In genomic region chr15:87365221-87365620, GRCh38 we compare ENCODE assay signal across 20 cellular contexts.
DNase-seq lines count a peak whose midpoint lies in the region; ATAC-seq and TF ChIP-seq lines count a peak whose summit lies in the region.
"Had no signal": no experiment of that assay in that cellular context is flagged by ENCODE, and none has a peak within 500 bp of the region (broad histone marks: within the 10 kb centered on the region; RNA-seq: fewer than 3 reads in every experiment).

No MANE protein-coding gene starts in this region.

- H3K27ac ChIP-seq in stomach = no peak overlapping the region
- H3K27ac ChIP-seq: coronary artery, esophagus muscularis mucosa, suprapubic skin had no signal

- H3K9me3 Mint-ChIP-seq in HFFc6 (peaks cover 6% of the 10 kb centered on the region; the same call in 1 of the 2 replicates), natural killer cell (peaks cover 3 to 11% of the 10 kb centered on the region in 2 donors)
- H3K9me3 Mint-ChIP-seq: activated naive CD4-positive, alpha-beta T cell treated with anti-CD3 and anti-CD28 coated beads, Interleukin-2, amount 50 U/mL, for 24 hours had no signal

- no peak for ATAC-seq in natural killer cell
- ATAC-seq: T-cell had no signal

- peaks cover 0 to 15% (median 5%) of the 10 kb centered on the region in 4 donors for H3K9me3 ChIP-seq in stomach
- H3K9me3 ChIP-seq: esophagus muscularis mucosa, suprapubic skin had no signal

- no peaks in the 10 kb centered on the region for H3K4me1 ChIP-seq in stomach
- H3K4me1 ChIP-seq: esophagus muscularis mucosa, suprapubic skin had no signal

- H3K27me3 ChIP-seq in stomach = no peaks in the 10 kb centered on the region
- H3K27me3 ChIP-seq: esophagus muscularis mucosa, suprapubic skin had no signal

- TF ChIP-seq POLR2A in stomach (IDR thresholded peaks at IDR 0.05) = no peak

- no peak for TF ChIP-seq EP300 in stomach (IDR thresholded peaks at IDR 0.05)

- H3K4me3 ChIP-seq in stomach = no peak overlapping the region
- H3K4me3 ChIP-seq: coronary artery, esophagus muscularis mucosa, suprapubic skin had no signal

- H3K36me3 Mint-ChIP-seq in HFFc6 (ENCODE audit: low read depth) = peaks cover 10% of the 10 kb centered on the region
- no peaks in the 10 kb centered on the region for H3K36me3 Mint-ChIP-seq in natural killer cell
- H3K36me3 Mint-ChIP-seq: activated naive CD4-positive, alpha-beta T cell treated with anti-CD3 and anti-CD28 coated beads, Interleukin-2, amount 50 U/mL, for 24 hours; mesothelial cell of epicardium; T-cell had no signal

- DNase-seq in ACHN (peak; percentile 58), HFFc6 (peak; percentile 74), astrocyte of the hippocampus (ENCODE audit: low read depth, low spot score) (peak; percentile 78), hepatic stellate cell (ENCODE audit: low spot score) (peak; percentile 11), NCI-H345 treated with DMSO at 0.1 percent for 48 hours (lab: John Stamatoyannopoulos, UW; ENCODE audit: unreplicated experiment) (no peak), stomach (no peak), NCI-H1092 treated with DMSO at 0.1 percent for 48 hours (lab: John Stamatoyannopoulos, UW) (no peak), natural killer cell (no peak)
- DNase-seq: activated CD4-positive, alpha-beta T cell treated with anti-CD3 and anti-CD28 coated beads for 1 hour; activated CD8-positive, alpha-beta memory T cell treated with anti-CD3 and anti-CD28 coated beads, Interleukin-2, amount 50 U/mL, for 48 hours; DMS 273 treated with DMSO at 0.1 percent for 48 hours; NCI-H1092; NCI-H510A; posterior cingulate gyrus; T-cell had no signal

- WGBS in stomach, 5 donors = 42 to 51% (median 49%) methylated on average over 2 of the region's 2 CpGs

- H3K4me1 Mint-ChIP-seq in HFFc6 (ENCODE audit: low read depth) (peaks cover 62% of the 10 kb centered on the region), natural killer cell (no peaks in the 10 kb centered on the region)
- H3K4me1 Mint-ChIP-seq: activated naive CD4-positive, alpha-beta T cell treated with anti-CD3 and anti-CD28 coated beads, Interleukin-2, amount 50 U/mL, for 24 hours; T-cell had no signal

- TF ChIP-seq CTCF in HFFc6 (IDR thresholded peaks at IDR 0.05) (no peak), stomach (IDR thresholded peaks at IDR 0.05) (no peak), natural killer cell (IDR thresholded peaks at IDR 0.05) (no peak)

- no peaks in the 10 kb centered on the region for H3K36me3 ChIP-seq in stomach
- H3K36me3 ChIP-seq: esophagus muscularis mucosa, suprapubic skin had no signal

- H3K27ac Mint-ChIP-seq in HFFc6 (peak overlapping the region; percentile 39), natural killer cell (no peak overlapping the region)
- H3K27ac Mint-ChIP-seq: activated naive CD4-positive, alpha-beta T cell treated with anti-CD3 and anti-CD28 coated beads, Interleukin-2, amount 50 U/mL, for 24 hours; mesothelial cell of epicardium; T-cell had no signal

- intact Hi-C loops in stomach (cut with DNase I; ENCODE audit: low total_unique reads) (no loop called here), natural killer cell (cut with micrococcal nuclease) (no loop called here)

- H3K27me3 Mint-ChIP-seq in HFFc6 (ENCODE audit: insufficient read depth) = no peaks in the 10 kb centered on the region; the same call in 1 of the 2 replicates
- no peaks in the 10 kb centered on the region for H3K27me3 Mint-ChIP-seq in natural killer cell (ENCODE audit: low read depth in 2 of 2)
- H3K27me3 Mint-ChIP-seq: activated naive CD4-positive, alpha-beta T cell treated with anti-CD3 and anti-CD28 coated beads, Interleukin-2, amount 50 U/mL, for 24 hours; T-cell had no signal

- H3K4me3 Mint-ChIP-seq in HFFc6 (no peak overlapping the region; the same call in 1 of the 2 replicates), natural killer cell (no peak overlapping the region)
- H3K4me3 Mint-ChIP-seq: activated naive CD4-positive, alpha-beta T cell treated with anti-CD3 and anti-CD28 coated beads, Interleukin-2, amount 50 U/mL, for 24 hours; mesothelial cell of epicardium; T-cell had no signal

- in situ Hi-C loops in ACHN (cut with HindIII; ENCODE audit: low pct_ligation_motif_present, low pct_unique_long_range_greater_than_20kb, low sequenced_read_pairs) = no loop called here

Comparison
In these comparisons a context has a peak if more than half of its experiments do, and no peak if none do; other contexts are left out.
1. DNase-seq: peak in ACHN (single experiment), HFFc6 (single experiment), astrocyte of the hippocampus (single experiment) and hepatic stellate cell (single experiment); none in NCI-H345 treated with DMSO at 0.1 percent for 48 hours (single experiment), stomach (single experiment), NCI-H1092 treated with DMSO at 0.1 percent for 48 hours (single experiment) and natural killer cell (single experiment).